In genomic region chr9:80359941-80360881, GRCh38 we compare ENCODE assay signal across 14 cellular contexts.
DNase-seq lines count a peak whose midpoint lies in the region; ATAC-seq lines count a peak whose summit lies in the region.
"Had no signal": no experiment of that assay in that cellular context is flagged by ENCODE, and none has a peak within 500 bp of the region (broad histone marks: within the 10 kb centered on the region; RNA-seq: fewer than 3 reads in every experiment).

No MANE protein-coding gene starts in this region.

- H3K36me3 ChIP-seq in H7 (replicated peaks; ENCODE audit: control insufficient read depth, insufficient read depth, low read length) (no peaks in the 10 kb centered on the region), aorta (ENCODE audit: control insufficient read depth in 1 of 2, insufficient read depth in 2 of 2, low read length in 1 of 2) (no peaks in the 10 kb centered on the region)
- H3K36me3 ChIP-seq: BE2C had no signal

- peak; percentile 42 for ATAC-seq in sciatic nerve
- ATAC-seq in aorta (ENCODE audit: low FRiP score), result peak; percentile 15
- no peak for ATAC-seq in HG02623 (IDR thresholded peaks at IDR 0.05; ENCODE audit: unreplicated experiment)
- ATAC-seq: A549 had no signal

- H3K4me3 ChIP-seq in H7 (ENCODE audit: insufficient read depth, low read depth, low read length) (no peak overlapping the region), aorta (ENCODE audit: low read length in 2 of 2) (no peak overlapping the region)
- H3K4me3 ChIP-seq: A549 had no signal

- WGBS in aorta, 2 donors, result 98% methylated on average over 35 of the region's 35 CpGs

- DNase-seq in H7 (peak; percentile 30), iPS-NIHi11 (ENCODE audit: low spot score) (peak; percentile 20), sciatic nerve (ENCODE audit: low spot score) (no peak), aorta (no peak), DMS114 treated with DMSO at 0.1 percent for 48 hours (lab: John Stamatoyannopoulos, UW; ENCODE audit: unreplicated experiment) (no peak)
- DNase-seq: BE2C, DND-41, GF-D8, HCEC 1CT, HFFc6 had no signal

- H3K9me3 ChIP-seq in aorta (ENCODE audit: control insufficient read depth, low read length), result no peaks in the 10 kb centered on the region
- H3K9me3 ChIP-seq: A549, BE2C had no signal

- intact Hi-C loops in sciatic nerve (cut with DNase I) (no loop called here), aorta (cut with DNase I) (no loop called here)

- H3K27ac ChIP-seq in aorta (ENCODE audit: low read depth in 1 of 2, low read length in 2 of 2), result no peak overlapping the region
- H3K27ac ChIP-seq: A549, C4-2B, HL-60 had no signal

- H3K4me1 ChIP-seq in aorta (ENCODE audit: control insufficient read depth in 1 of 2, insufficient read depth in 2 of 2, low read length in 2 of 2), result no peaks in the 10 kb centered on the region
- H3K4me1 ChIP-seq: A549, BE2C had no signal

- H3K27me3 ChIP-seq in H7 (ENCODE audit: control insufficient read depth, insufficient read depth, low read length) (no peaks in the 10 kb centered on the region), aorta (ENCODE audit: control insufficient read depth in 1 of 2, insufficient read depth in 2 of 2, low read length in 1 of 2) (no peaks in the 10 kb centered on the region)
- H3K27me3 ChIP-seq: BE2C had no signal

Comparison
In these comparisons a context has a peak if more than half of its experiments do, and no peak if none do; other contexts are left out.
1. DNase-seq: peak in H7 (single experiment) and iPS-NIHi11 (single experiment); none in sciatic nerve (single experiment), aorta (0 of 2) and DMS114 treated with DMSO at 0.1 percent for 48 hours (single experiment).